Comparison of ENCODE assay signal across 11 cellular contexts in the genomic region with DNA sequence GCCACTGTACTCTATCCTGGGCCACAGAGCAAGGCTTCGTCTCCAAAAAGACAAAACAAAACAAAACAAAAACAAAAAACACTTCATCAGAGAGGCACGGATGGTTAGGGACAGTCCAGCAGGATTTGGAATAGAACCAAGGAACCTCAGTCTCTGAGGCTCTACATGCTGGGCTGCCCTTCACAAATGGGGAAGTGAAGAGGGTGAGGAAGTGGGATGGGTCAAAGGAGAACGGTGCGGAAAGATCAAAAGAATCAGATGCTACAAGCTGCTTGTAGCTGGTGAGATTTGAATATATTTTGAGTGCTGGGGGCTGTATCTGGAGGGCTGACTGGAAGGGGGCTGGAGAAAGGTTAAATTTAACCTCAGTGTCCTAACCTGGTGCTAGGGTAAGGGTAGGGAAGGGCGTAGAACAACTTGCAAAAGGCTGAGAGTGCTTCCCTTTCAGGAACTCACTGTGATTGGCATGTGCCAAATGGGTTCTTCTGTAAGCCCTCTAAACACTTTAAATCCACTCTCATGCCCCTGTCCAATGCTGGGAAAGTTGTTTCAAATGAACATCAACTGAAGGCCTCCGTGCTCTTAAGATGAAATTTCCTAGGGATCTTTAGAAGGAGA. TPM values are rescaled to one million over a fixed set of nuclear protein-coding genes. Genes with fewer than 3 reads are reported as not detected.
DNase-seq lines count a peak whose midpoint lies in the region; ATAC-seq and TF ChIP-seq lines count a peak whose summit lies in the region.
"Had no signal": no experiment of that assay in that cellular context is flagged by ENCODE, and none has a peak within 500 bp of the region (broad histone marks: within the 10 kb centered on the region; RNA-seq: fewer than 3 reads in every experiment).

No MANE protein-coding gene starts in this region.

- H3K4me1 Mint-ChIP-seq in activated CD4-positive, alpha-beta memory T cell treated with anti-CD3 and anti-CD28 coated beads for 36 hours (ENCODE audit: low read depth), result peaks cover 59% of the 10 kb centered on the region
- H3K4me1 Mint-ChIP-seq in activated CD4-positive, alpha-beta memory T cell treated with anti-CD3 and anti-CD28 coated beads, Interleukin-2, amount 10 ng/mL, durations not matched to agents 7 days and 5 days, result peaks cover 60% of the 10 kb centered on the region
- peaks cover 53 to 68% of the 10 kb centered on the region in 2 donors for H3K4me1 Mint-ChIP-seq in stimulated activated naive B cell treated with anti-CD40 and anti-IgM and Interleukin-4, amounts not matched to agents 10 μg/mL and 1 μg/mL and 100 μg/mL, for 72 hours

- H3K36me3 Mint-ChIP-seq in activated CD4-positive, alpha-beta memory T cell treated with anti-CD3 and anti-CD28 coated beads for 36 hours, result peaks cover 17% of the 10 kb centered on the region
- peaks cover 20% of the 10 kb centered on the region for H3K36me3 Mint-ChIP-seq in activated CD4-positive, alpha-beta memory T cell treated with anti-CD3 and anti-CD28 coated beads, Interleukin-2, amount 10 ng/mL, durations not matched to agents 7 days and 5 days (ENCODE audit: low read depth)
- H3K36me3 Mint-ChIP-seq in stimulated activated naive B cell treated with anti-CD40 and anti-IgM and Interleukin-4, amounts not matched to agents 10 μg/mL and 1 μg/mL and 100 μg/mL, for 72 hours, result peaks cover 13 to 23% of the 10 kb centered on the region in 2 donors

- DNase-seq in activated CD4-positive, alpha-beta memory T cell treated with anti-CD3 and anti-CD28 coated beads for 36 hours, result no peak
- DNase-seq in activated CD4-positive, alpha-beta memory T cell treated with anti-CD3 and anti-CD28 coated beads, Interleukin-2, amount 10 ng/mL, durations not matched to agents 7 days and 5 days, result no peak
- DNase-seq in NOMO-1 treated with DMSO at 0.1 percent for 48 hours (lab: John Stamatoyannopoulos, UW; ENCODE audit: unreplicated experiment), result peak; percentile 73
- no peak for DNase-seq in coronary artery (ENCODE audit: low spot score)
- DNase-seq in stimulated activated naive B cell treated with anti-CD40 and anti-IgM and Interleukin-4, amounts not matched to agents 10 μg/mL and 1 μg/mL and 100 μg/mL, for 72 hours, result peak; percentile 14
- DNase-seq in putamen (ENCODE audit: low spot score), result no peak
- DNase-seq: central memory CD4-positive, alpha-beta T cell; HCEC 1CT had no signal

- CTCF ChIA-PET in activated CD4-positive, alpha-beta memory T cell treated with anti-CD3 and anti-CD28 coated beads for 36 hours (lab: Charles Lee), result interaction anchor here (1.4 to 3.5 kb wide), 3 partner anchors 10 to 104 kb away, joined by 5 to 25 read pairs (median 5); no protein-coding TSS in a partner anchor
- CTCF ChIA-PET in activated CD4-positive, alpha-beta memory T cell treated with anti-CD3 and anti-CD28 coated beads, Interleukin-2, amount 10 ng/mL, durations not matched to agents 7 days and 5 days (lab: Charles Lee), result interaction anchor here (1.3 to 2.7 kb wide), 4 partner anchors 9 to 104 kb away, joined by 3 to 9 read pairs (median 6); no protein-coding TSS in a partner anchor

- peak; percentile 64 for ATAC-seq in stimulated activated naive B cell treated with anti-CD40 and anti-IgM and Interleukin-4, amounts not matched to agents 10 μg/mL and 1 μg/mL and 100 μg/mL, for 72 hours (replicated peaks)
- ATAC-seq in HG03039 (IDR thresholded peaks at IDR 0.05; ENCODE audit: unreplicated experiment) (no peak), GM21723 (IDR thresholded peaks at IDR 0.05; ENCODE audit: unreplicated experiment) (no peak)

- no peaks in the 10 kb centered on the region for H3K9me3 Mint-ChIP-seq in activated CD4-positive, alpha-beta memory T cell treated with anti-CD3 and anti-CD28 coated beads for 36 hours
- no peaks in the 10 kb centered on the region for H3K9me3 Mint-ChIP-seq in activated CD4-positive, alpha-beta memory T cell treated with anti-CD3 and anti-CD28 coated beads, Interleukin-2, amount 10 ng/mL, durations not matched to agents 7 days and 5 days
- H3K9me3 Mint-ChIP-seq in stimulated activated naive B cell treated with anti-CD40 and anti-IgM and Interleukin-4, amounts not matched to agents 10 μg/mL and 1 μg/mL and 100 μg/mL, for 72 hours, result no peaks in the 10 kb centered on the region

- no peaks in the 10 kb centered on the region for H3K27me3 Mint-ChIP-seq in activated CD4-positive, alpha-beta memory T cell treated with anti-CD3 and anti-CD28 coated beads for 36 hours
- no peaks in the 10 kb centered on the region for H3K27me3 Mint-ChIP-seq in activated CD4-positive, alpha-beta memory T cell treated with anti-CD3 and anti-CD28 coated beads, Interleukin-2, amount 10 ng/mL, durations not matched to agents 7 days and 5 days
- H3K27me3 Mint-ChIP-seq in stimulated activated naive B cell treated with anti-CD40 and anti-IgM and Interleukin-4, amounts not matched to agents 10 μg/mL and 1 μg/mL and 100 μg/mL, for 72 hours, result no peaks in the 10 kb centered on the region

- intact Hi-C loops in activated CD4-positive, alpha-beta memory T cell treated with anti-CD3 and anti-CD28 coated beads for 36 hours (cut with micrococcal nuclease), result no loop called here

- POLR2A ChIA-PET in activated CD4-positive, alpha-beta memory T cell treated with anti-CD3 and anti-CD28 coated beads for 36 hours (lab: Charles Lee), result no interaction called here
- POLR2A ChIA-PET in activated CD4-positive, alpha-beta memory T cell treated with anti-CD3 and anti-CD28 coated beads, Interleukin-2, amount 10 ng/mL, durations not matched to agents 7 days and 5 days (lab: Charles Lee), result interaction anchor here (1.3 to 3.1 kb wide), 2 partner anchors 10 to 44 kb away, joined by 4 to 20 read pairs; no protein-coding TSS in a partner anchor

- H3K4me3 ChIP-seq in coronary artery, result peak overlapping the region; percentile 87

- peak overlapping the region; percentile 13 for H3K4me3 Mint-ChIP-seq in activated CD4-positive, alpha-beta memory T cell treated with anti-CD3 and anti-CD28 coated beads for 36 hours
- no peak overlapping the region for H3K4me3 Mint-ChIP-seq in activated CD4-positive, alpha-beta memory T cell treated with anti-CD3 and anti-CD28 coated beads, Interleukin-2, amount 10 ng/mL, durations not matched to agents 7 days and 5 days
- peak overlapping the region; percentile 15 to 17 for H3K4me3 Mint-ChIP-seq in stimulated activated naive B cell treated with anti-CD40 and anti-IgM and Interleukin-4, amounts not matched to agents 10 μg/mL and 1 μg/mL and 100 μg/mL, for 72 hours

- TF ChIP-seq CTCF in coronary artery (IDR thresholded peaks at IDR 0.05), result no peak

- no peak overlapping the region for H3K27ac Mint-ChIP-seq in activated CD4-positive, alpha-beta memory T cell treated with anti-CD3 and anti-CD28 coated beads for 36 hours
- no peak overlapping the region for H3K27ac Mint-ChIP-seq in activated CD4-positive, alpha-beta memory T cell treated with anti-CD3 and anti-CD28 coated beads, Interleukin-2, amount 10 ng/mL, durations not matched to agents 7 days and 5 days
- peak overlapping the region; percentile 0 for H3K27ac Mint-ChIP-seq in stimulated activated naive B cell treated with anti-CD40 and anti-IgM and Interleukin-4, amounts not matched to agents 10 μg/mL and 1 μg/mL and 100 μg/mL, for 72 hours

- peak overlapping the region; percentile 50 to 96 for H3K27ac ChIP-seq in coronary artery

RNA-seq across cellular contexts. Expression of a gene that starts 4.6 kb away (rescaled TPM):
- total RNA-seq in activated CD4-positive, alpha-beta memory T cell treated with anti-CD3 and anti-CD28 coated beads for 36 hours, result 10 to 100 TPM; 16.7 to 17.1 TPM
- total RNA-seq in activated CD4-positive, alpha-beta memory T cell treated with anti-CD3 and anti-CD28 coated beads, Interleukin-2, amount 10 ng/mL, durations not matched to agents 7 days and 5 days, result 10 to 100 TPM; 19.6 to 20.4 TPM

RNA-seq across cellular contexts. Expression of a gene that starts 29.0 kb away (rescaled TPM):
- total RNA-seq in activated CD4-positive, alpha-beta memory T cell treated with anti-CD3 and anti-CD28 coated beads for 36 hours, result under 1 TPM; 0.94 to 0.97 TPM
- 10 to 100 TPM; 11.4 to 12.2 TPM for total RNA-seq in activated CD4-positive, alpha-beta memory T cell treated with anti-CD3 and anti-CD28 coated beads, Interleukin-2, amount 10 ng/mL, durations not matched to agents 7 days and 5 days
- total RNA-seq: NCI-H460 had no signal

RNA-seq across cellular contexts. Expression of a gene that starts 44.9 kb away (rescaled TPM):
- 10 to 100 TPM; 29.4 to 32.2 TPM for total RNA-seq in activated CD4-positive, alpha-beta memory T cell treated with anti-CD3 and anti-CD28 coated beads for 36 hours
- total RNA-seq in activated CD4-positive, alpha-beta memory T cell treated with anti-CD3 and anti-CD28 coated beads, Interleukin-2, amount 10 ng/mL, durations not matched to agents 7 days and 5 days, result 10 to 100 TPM; 38.4 to 42.9 TPM

Comparison
In these comparisons a context has a peak if more than half of its experiments do, and no peak if none do; other contexts are left out.
1. RNA of a gene that starts 29.0 kb away (total RNA-seq): 11.4 to 12.2 TPM in activated CD4-positive, alpha-beta memory T cell treated with anti-CD3 and anti-CD28 coated beads, Interleukin-2, amount 10 ng/mL, durations not matched to agents 7 days and 5 days; 0.94 to 0.97 TPM in activated CD4-positive, alpha-beta memory T cell treated with anti-CD3 and anti-CD28 coated beads for 36 hours; every median in the first group is over 4 times any median in the second.
2. DNase-seq: peak in NOMO-1 treated with DMSO at 0.1 percent for 48 hours (single experiment) and stimulated activated naive B cell treated with anti-CD40 and anti-IgM and Interleukin-4, amounts not matched to agents 10 μg/mL and 1 μg/mL and 100 μg/mL, for 72 hours (single experiment); none in activated CD4-positive, alpha-beta memory T cell treated with anti-CD3 and anti-CD28 coated beads for 36 hours (single experiment), activated CD4-positive, alpha-beta memory T cell treated with anti-CD3 and anti-CD28 coated beads, Interleukin-2, amount 10 ng/mL, durations not matched to agents 7 days and 5 days (single experiment), coronary artery (single experiment) and putamen (single experiment).
3. ATAC-seq: peak in stimulated activated naive B cell treated with anti-CD40 and anti-IgM and Interleukin-4, amounts not matched to agents 10 μg/mL and 1 μg/mL and 100 μg/mL, for 72 hours (2 of 2); none in HG03039 (single experiment) and GM21723 (single experiment).